8 cellular contexts compared by ENCODE assay signal in genomic region chr10:29304259-29305030, GRCh38. TPM values are rescaled to one million over a fixed set of nuclear protein-coding genes. Genes with fewer than 3 reads are reported as not detected.
A peak's percentile ranks its signal among the peaks of the same experiment; 100 is the strongest.
DNase-seq lines count a peak whose midpoint lies in the region; ATAC-seq and TF ChIP-seq lines count a peak whose summit lies in the region.

No MANE protein-coding gene starts in this region.

- intact Hi-C loops in A673 (cut with micrococcal nuclease; ENCODE audit: unreplicated experiment): loop anchor here (1.0 to 10.0 kb wide), 6 partner anchors 64 to 676 kb away; no protein-coding TSS in a partner anchor
- intact Hi-C loops in PC-3 (cut with micrococcal nuclease): loop anchor here (1.0 to 2.0 kb wide), 4 partner anchors 64 to 676 kb away; no protein-coding TSS in a partner anchor
- intact Hi-C loops in breast epithelium (cut with DNase I; ENCODE audit: low total_unique reads): loop anchor here (5.0 kb wide), 1 partner anchor 637 kb away; no protein-coding TSS in a partner anchor

- H3K27ac ChIP-seq in A673 (ENCODE audit: low read depth, low read length, poor library complexity, severe bottlenecking): no peak overlapping the region
- no peak overlapping the region for H3K27ac ChIP-seq in KMS-11
- H3K27ac ChIP-seq in PC-3 (ENCODE audit: low read length): no peak overlapping the region
- H3K27ac ChIP-seq in breast epithelium: peak overlapping the region in 1 of 2 donors; percentile 19

- H3K4me1 ChIP-seq in A673 (ENCODE audit: insufficient read depth, low read length, poor library complexity, severe bottlenecking) (peaks cover 7% of the 10 kb centered on the region), KMS-11 (ENCODE audit: low read depth, poor library complexity, severe bottlenecking) (no peaks in the 10 kb centered on the region), PC-3 (ENCODE audit: insufficient read depth, low read length) (peaks cover 4% of the 10 kb centered on the region; the same call in 1 of the 2 replicates), breast epithelium (no peaks in the 10 kb centered on the region)

- CTCF ChIA-PET in A673 (lab: Charles Lee) (interaction anchor here (0.6 to 1.3 kb wide), 11 partner anchors 9 to 677 kb away, joined by 3 to 22 read pairs (median 3); partner anchors contain the start of gene BAMBI), PC-3 (lab: Charles Lee) (interaction anchor here (0.5 to 1.0 kb wide), 6 partner anchors 57 to 641 kb away, joined by 3 to 5 read pairs (median 4); no protein-coding TSS in a partner anchor)

- no peak overlapping the region for H3K9ac ChIP-seq in KMS-11
- no peak overlapping the region for H3K9ac ChIP-seq in PC-3 (ENCODE audit: low read length)

- no peaks in the 10 kb centered on the region for H3K9me2 ChIP-seq in PC-3 (replicated peaks; ENCODE audit: low read length)

- H4K20me1 ChIP-seq in KMS-11 (ENCODE audit: insufficient read depth): no peaks in the 10 kb centered on the region
- H4K20me1 ChIP-seq in PC-3 (ENCODE audit: low read length): no peaks in the 10 kb centered on the region

- peak; percentile 86 for TF ChIP-seq CTCF in A673 (conservative IDR thresholded peaks at IDR 0.05; ENCODE audit: low read depth, low read length)
- TF ChIP-seq CTCF in GM12865 (IDR thresholded peaks at IDR 0.05; ENCODE audit: insufficient read depth, low read depth, low read length, missing control alignments): peak; percentile 60
- TF ChIP-seq CTCF in KMS-11 (conservative IDR thresholded peaks at IDR 0.05; ENCODE audit: low read depth, low read length): peak; percentile 89
- peak; percentile 84 for TF ChIP-seq CTCF in PC-3 (conservative IDR thresholded peaks at IDR 0.05; ENCODE audit: low read depth, low read length)
- TF ChIP-seq CTCF in breast epithelium (IDR thresholded peaks at IDR 0.05): peak; percentile 41 to 86 (median 84)

- H3K4me2 ChIP-seq in KMS-11 (no peak overlapping the region), PC-3 (ENCODE audit: low read length) (peak overlapping the region; percentile 40)

- peak; percentile 87 for DNase-seq in A673 (ENCODE audit: low spot score)
- peak; percentile 69 for DNase-seq in GM12865 (ENCODE audit: low read depth)
- DNase-seq in PC-3: peak; percentile 74
- DNase-seq in breast epithelium (ENCODE audit: low spot score in 2 of 2): peak in 1 of 2 donors; percentile 54
- peak; percentile 86 for DNase-seq in islet precursor cell
- peak; percentile 20 to 35 for DNase-seq in stimulated activated CD4-positive, alpha-beta T cell treated with anti-CD3 and anti-CD28 coated beads, Interleukin-2, amount 100 ng/mL, for 24 hours

- no peaks in the 10 kb centered on the region for H3K79me2 ChIP-seq in KMS-11 (ENCODE audit: insufficient read depth, low read depth)
- no peaks in the 10 kb centered on the region for H3K79me2 ChIP-seq in PC-3 (ENCODE audit: low read length)

- no peaks in the 10 kb centered on the region for H3F3A ChIP-seq in PC-3 (ENCODE audit: low read length, unreplicated experiment)

- H3K27me3 ChIP-seq in A673 (replicated peaks; ENCODE audit: insufficient read depth, low read depth, low read length, poor library complexity) (no peaks in the 10 kb centered on the region), KMS-11 (ENCODE audit: insufficient read depth, low read depth) (no peaks in the 10 kb centered on the region), PC-3 (ENCODE audit: low read length) (no peaks in the 10 kb centered on the region), breast epithelium (no peaks in the 10 kb centered on the region)

- H3K9me3 ChIP-seq in A673 (ENCODE audit: low read depth, low read length, poor library complexity, severe bottlenecking) (peaks cover under 1% of the 10 kb centered on the region), PC-3 (ENCODE audit: low read length) (0 out of 2 replicates have a peak, but pooled peaks cover 7% of the 10 kb centered on the region), breast epithelium (peaks cover 4 to 25% of the 10 kb centered on the region in 2 donors)

- no peak for TF ChIP-seq POLR2A in breast epithelium (IDR thresholded peaks at IDR 0.05)

- POLR2A ChIA-PET in A673 (lab: Charles Lee; ENCODE audit: low non-redundant PET) (no interaction called here), PC-3 (lab: Charles Lee; ENCODE audit: unreplicated experiment) (interaction anchor here (0.6 kb wide), 1 partner anchor 543 kb away, joined by 3 read pairs; no protein-coding TSS in a partner anchor)

- H3K4me3 ChIP-seq in A673 (ENCODE audit: low read depth, low read length, poor library complexity, severe bottlenecking) (no peak overlapping the region), GM12865 (ENCODE audit: low read depth, low read length) (no peak overlapping the region), KMS-11 (IDR thresholded peaks at IDR 0.05; ENCODE audit: insufficient read depth, low read depth, low read length) (no peak overlapping the region), PC-3 (ENCODE audit: low read length) (no peak overlapping the region), breast epithelium (peak overlapping the region in 1 of 3 donors; percentile 27)

- H2AFZ ChIP-seq in KMS-11 (ENCODE audit: low read depth) (no peak overlapping the region), PC-3 (ENCODE audit: low read length) (peak overlapping the region; percentile 33; the same call in 1 of the 2 replicates)

- BruUV-seq in A673 (replicated peaks; lab: Mats Ljungman, UMichigan): no TSS peak
- no TSS peak for BruUV-seq in PC-3 (replicated peaks; lab: Mats Ljungman, UMichigan)

- H3K36me3 ChIP-seq in A673 (ENCODE audit: insufficient read depth, low read length, poor library complexity, severe bottlenecking) (no peaks in the 10 kb centered on the region), KMS-11 (ENCODE audit: insufficient read depth) (no peaks in the 10 kb centered on the region), PC-3 (ENCODE audit: low read depth, low read length) (no peaks in the 10 kb centered on the region), breast epithelium (no peaks in the 10 kb centered on the region)

- ATAC-seq in PC-3 (peak; percentile 62), HG02623 (IDR thresholded peaks at IDR 0.05; ENCODE audit: unreplicated experiment) (no peak)

RNA-seq across cellular contexts. Expression of gene LYZL1, which starts 15.6 kb away (rescaled TPM):
- not detected in 2 replicates for total RNA-seq in A673 (2021)
- not detected in 2 replicates for total RNA-seq in PC-3 (2014; rRNA removed)
- total RNA-seq in breast epithelium: not detected
